Comparison of ENCODE assay signal across 1 cellular context in the genomic region with DNA sequence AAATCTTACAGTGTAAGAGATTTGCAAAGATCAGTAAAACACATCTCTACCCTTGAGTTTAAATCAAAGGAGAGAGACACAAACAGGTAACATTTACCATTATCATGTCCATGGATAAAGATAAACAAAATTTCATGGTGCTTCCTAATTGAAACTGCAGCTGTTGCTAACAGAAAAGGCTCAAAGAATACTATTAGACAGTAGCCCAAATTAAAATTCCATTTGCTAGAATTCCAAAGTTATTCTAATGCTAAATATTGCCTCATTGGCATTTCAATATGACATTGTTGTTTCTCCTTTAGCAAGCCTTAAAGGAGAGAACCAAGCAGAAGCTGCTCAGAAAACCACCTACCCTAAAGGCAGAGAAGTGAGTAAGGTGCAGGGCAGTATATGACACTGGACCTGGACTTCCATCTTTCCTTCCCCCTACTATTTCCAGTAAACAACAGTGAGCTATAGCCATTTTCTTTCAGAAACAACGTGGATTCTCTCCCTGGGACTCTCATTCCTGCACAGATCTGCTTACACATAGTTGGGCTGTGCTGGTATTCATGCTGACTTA.
TF ChIP-seq lines count a peak whose summit lies in the region.

No MANE protein-coding gene starts in this region.

TF ChIP-seq in H1, 55 proteins besides CTCF, POLR2A, EP300 and RAD21:
- TF ChIP-seq KDM1A (IDR thresholded peaks at IDR 0.05; ENCODE audit: borderline replicate concordance, low read length), result no peak
- TF ChIP-seq POLR2AphosphoS5 (IDR thresholded peaks at IDR 0.05; ENCODE audit: low read depth, low read length), result 0 out of 2 replicates have a peak, but pooled peaks have one; percentile 32
